12 cellular contexts compared by ENCODE assay signal in genomic region chr7:39838326-39838725, GRCh38.
A peak's percentile ranks its signal among the peaks of the same experiment; 100 is the strongest.
DNase-seq lines count a peak whose midpoint lies in the region; ATAC-seq and TF ChIP-seq lines count a peak whose summit lies in the region.
"Had no signal": no experiment of that assay in that cellular context is flagged by ENCODE, and none has a peak within 500 bp of the region (broad histone marks: within the 10 kb centered on the region; RNA-seq: fewer than 3 reads in every experiment).

No MANE protein-coding gene starts in this region.

- POLR2A ChIA-PET in RWPE1 (lab: Yijun Ruan, JAX; ENCODE audit: low non-redundant PET): no interaction called here

- H3K27ac ChIP-seq in RWPE1: no peak overlapping the region
- H3K27ac ChIP-seq in spleen: no peak overlapping the region
- H3K27ac ChIP-seq: heart right ventricle had no signal

- TF ChIP-seq POLR2A in spleen (IDR thresholded peaks at IDR 0.05): no peak

- no peaks in the 10 kb centered on the region for H3K9me3 Mint-ChIP-seq in activated T-helper 17 cell treated with anti-CD3 and anti-CD28 coated beads, Interleukin-2, amount 50 U/mL, for 72 hours

- CTCF ChIA-PET in RWPE1 (lab: Yijun Ruan, JAX): no interaction called here

- peaks cover 43% of the 10 kb centered on the region for H3K27me3 Mint-ChIP-seq in activated T-helper 17 cell treated with anti-CD3 and anti-CD28 coated beads, Interleukin-2, amount 50 U/mL, for 72 hours

- no peak overlapping the region for H3K4me3 Mint-ChIP-seq in activated T-helper 17 cell treated with anti-CD3 and anti-CD28 coated beads, Interleukin-2, amount 50 U/mL, for 72 hours

- no peaks in the 10 kb centered on the region for H3K36me3 Mint-ChIP-seq in activated T-helper 17 cell treated with anti-CD3 and anti-CD28 coated beads, Interleukin-2, amount 50 U/mL, for 72 hours (ENCODE audit: low read depth)

- DNase-seq in EL (peak; percentile 30), NCI-H1417 (lab: John Stamatoyannopoulos, UW) (peak in 2 of 3 experiments; percentile 59 to 90), RWPE1 (ENCODE audit: low spot score) (peak; percentile 19), glomerular visceral epithelial cell (ENCODE audit: extremely low spot score) (peak; percentile 27), spleen (no peak), NCI-H446 (lab: John Stamatoyannopoulos, UW) (no peak)
- no peak for DNase-seq in activated T-cell treated with anti-CD3 and anti-CD28 coated beads, Interleukin-2, amount 50 U/mL, for 48 hours
- DNase-seq: aorta, Caco-2, NCI-H1436 had no signal

- WGBS in spleen, 5 donors: 11 to 20% (median 12%) methylated on average over 3 of the region's 3 CpGs

- no peak overlapping the region for H3K27ac Mint-ChIP-seq in activated T-helper 17 cell treated with anti-CD3 and anti-CD28 coated beads, Interleukin-2, amount 50 U/mL, for 72 hours

- peaks cover 0 to 12% (median 5%) of the 10 kb centered on the region in 6 donors for H3K4me1 ChIP-seq in spleen
- H3K4me1 ChIP-seq: Caco-2 had no signal

- no peak overlapping the region for H3K4me3 ChIP-seq in spleen
- H3K4me3 ChIP-seq: heart right ventricle had no signal

- TF ChIP-seq CTCF in RWPE1 (conservative IDR thresholded peaks at IDR 0.05; ENCODE audit: low read depth) (no peak), spleen (IDR thresholded peaks at IDR 0.05 in 8 of 11, conservative IDR thresholded peaks at IDR 0.05 in 3 of 11) (no peak)

- ATAC-seq in activated T-helper 17 cell treated with anti-CD3 and anti-CD28 coated beads, Interleukin-2, amount 50 U/mL, for 72 hours (replicated peaks): no peak

- H3K27me3 ChIP-seq in spleen (replicated peaks in 1 of 7): peaks cover 0 to 32% (median 7%) of the 10 kb centered on the region in 7 donors

- H3K4me1 Mint-ChIP-seq in activated T-helper 17 cell treated with anti-CD3 and anti-CD28 coated beads, Interleukin-2, amount 50 U/mL, for 72 hours: no peaks in the 10 kb centered on the region

- intact Hi-C loops in spleen (cut with DNase I; ENCODE audit: low total_unique reads): no loop called here

- H3K36me3 ChIP-seq in spleen: no peaks in the 10 kb centered on the region
- H3K36me3 ChIP-seq: heart right ventricle had no signal

- H3K9me3 ChIP-seq in spleen: no peaks in the 10 kb centered on the region
- H3K9me3 ChIP-seq: Caco-2, heart right ventricle had no signal

Comparison
In these comparisons a context has a peak if more than half of its experiments do, and no peak if none do; other contexts are left out.
1. DNase-seq: peak in EL (single experiment), NCI-H1417 (2 of 3), RWPE1 (single experiment) and glomerular visceral epithelial cell (single experiment); none in spleen (single experiment), NCI-H446 (0 of 2) and activated T-cell treated with anti-CD3 and anti-CD28 coated beads, Interleukin-2, amount 50 U/mL, for 48 hours (0 of 2).